Comparison of ENCODE assay signal across 9 cellular contexts in the genomic region with DNA sequence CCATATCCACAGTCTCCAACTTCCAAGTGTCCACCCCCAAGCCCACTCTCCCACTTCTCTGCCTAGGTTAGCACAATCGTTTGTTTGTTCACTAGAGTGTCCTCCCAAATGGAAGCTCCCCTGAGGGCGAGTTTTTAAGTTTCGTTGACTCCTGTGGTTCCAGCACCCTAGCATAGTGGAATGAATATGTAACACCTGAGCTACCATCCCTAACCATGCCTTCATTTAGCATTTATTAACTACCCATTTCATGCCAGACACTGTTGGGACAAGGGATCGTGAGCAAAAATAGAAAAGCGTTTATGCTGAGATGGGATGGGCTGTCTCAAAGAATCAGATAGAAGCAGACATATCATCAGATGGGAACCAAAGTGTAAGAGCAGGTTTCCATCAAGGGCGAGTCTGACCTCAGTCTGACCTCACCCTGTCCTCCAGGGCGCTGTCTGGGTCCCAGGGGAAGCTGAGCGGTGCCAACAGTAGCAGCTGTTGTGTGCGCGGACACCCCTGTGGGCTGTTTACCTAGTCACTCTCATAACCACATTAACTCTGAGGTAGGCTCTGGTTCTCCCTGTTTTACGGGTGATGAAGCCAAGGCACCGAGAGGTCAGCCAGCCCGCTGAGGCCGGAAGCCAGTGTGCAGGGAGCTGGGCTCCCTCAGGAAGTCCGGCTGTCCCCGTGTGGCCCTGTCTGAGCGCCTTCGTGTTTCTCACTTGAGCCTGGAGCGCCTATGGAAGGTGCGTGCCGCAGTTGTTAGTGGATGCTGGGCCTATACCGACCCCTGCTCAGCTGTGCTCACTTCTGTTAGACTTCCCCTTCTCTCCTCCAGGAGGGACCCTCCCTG. TPM values are rescaled to one million over a fixed set of nuclear protein-coding genes. Genes with fewer than 3 reads are reported as not detected.
DNase-seq lines count a peak whose midpoint lies in the region; ATAC-seq and TF ChIP-seq lines count a peak whose summit lies in the region.
"Had no signal": no experiment of that assay in that cellular context is flagged by ENCODE, and none has a peak within 500 bp of the region (broad histone marks: within the 10 kb centered on the region; RNA-seq: fewer than 3 reads in every experiment).

No MANE protein-coding gene starts in this region.

- no peak for ATAC-seq in GM19328 (IDR thresholded peaks at IDR 0.05; ENCODE audit: unreplicated experiment)
- ATAC-seq in GM21390 (IDR thresholded peaks at IDR 0.05; ENCODE audit: unreplicated experiment) = no peak

- no peak for TF ChIP-seq CTCF in esophagus muscularis mucosa (IDR thresholded peaks at IDR 0.05)

- intact Hi-C loops in esophagus muscularis mucosa (cut with DNase I) (no loop called here), posterior vena cava (cut with DNase I) (loop anchor here in 1 of 2 donors (10.0 kb wide), 1 partner anchor 962 kb away; no protein-coding TSS in a partner anchor)

- H3K4me1 ChIP-seq in esophagus muscularis mucosa = peaks cover 22 to 91% (median 87%) of the 10 kb centered on the region in 4 donors

- H3K4me3 ChIP-seq in esophagus muscularis mucosa = no peak overlapping the region
- H3K4me3 ChIP-seq: SJSA1 had no signal

- H3K9me3 ChIP-seq in esophagus muscularis mucosa = no peaks in the 10 kb centered on the region
- H3K9me3 ChIP-seq: SJSA1 had no signal

- in situ Hi-C loops in KBM-7 (cut with MboI; ENCODE audit: low pct_unique_long_range_greater_than_20kb, low sequenced_read_pairs) = no loop called here

- H3K27ac ChIP-seq in esophagus muscularis mucosa (replicated peaks in 1 of 4) = peak overlapping the region; percentile 49 to 76 (median 66)
- H3K27ac ChIP-seq: SJSA1 had no signal

- H3K27me3 ChIP-seq in esophagus muscularis mucosa = no peaks in the 10 kb centered on the region
- H3K27me3 ChIP-seq: SJSA1 had no signal

- DNase-seq in NCI-H510A (lab: John Stamatoyannopoulos, UW) (peak; percentile 47), esophagus muscularis mucosa (ENCODE audit: extremely low spot score) (no peak), posterior vena cava (ENCODE audit: low spot score) (peak; percentile 80), KBM-7 (no peak), amniotic stem cell (lab: John Stamatoyannopoulos, UW) (no peak)

- 61% methylated on average over 22 of the region's 22 CpGs for WGBS in esophagus muscularis mucosa

- TF ChIP-seq POLR2A in GM19193 (IDR thresholded peaks at IDR 0.05; ENCODE audit: extremely low read depth, insufficient read depth, insufficient read length) (peak; percentile 23), esophagus muscularis mucosa (IDR thresholded peaks at IDR 0.05; ENCODE audit: low read depth) (no peak)

- H3K36me3 ChIP-seq in esophagus muscularis mucosa = peaks cover 64 to 96% (median 82%) of the 10 kb centered on the region in 4 donors

- no peak for TF ChIP-seq EP300 in esophagus muscularis mucosa (IDR thresholded peaks at IDR 0.05)

RNA-seq across cellular contexts. Expression of a gene that starts 6.2 kb away (rescaled TPM):
- total RNA-seq in esophagus muscularis mucosa (100 to 1,000 TPM in 1 of 4 donors, 10 to 100 TPM in 3; 68.9 to 101 (median 78.5) TPM), posterior vena cava (10 to 100 TPM; 53.6 to 53.9 TPM)

RNA-seq across cellular contexts. Expression of a gene that starts 42.4 kb away (rescaled TPM):
- total RNA-seq in esophagus muscularis mucosa (1 to 10 TPM in 2 of 4 donors, under 1 TPM in 2; 0.33 to 1.7 (median 1.1) TPM), posterior vena cava (1 to 10 TPM in 1 of 2 donors, under 1 TPM in 1; 0.74 to 1.2 TPM)
- total RNA-seq: SJSA1 had no signal

RNA-seq across cellular contexts. Expression of a gene that starts 44.4 kb away (rescaled TPM):
- total RNA-seq in esophagus muscularis mucosa (10 to 100 TPM; 43.1 to 51.1 (median 44.4) TPM), posterior vena cava (10 to 100 TPM; 57.0 TPM)

RNA-seq across cellular contexts. Expression of a gene that starts 47.1 kb away (rescaled TPM):
- total RNA-seq in esophagus muscularis mucosa (10 to 100 TPM; 44.0 to 74.3 (median 59.0) TPM), posterior vena cava (10 to 100 TPM; 28.3 TPM)

RNA-seq across cellular contexts. Expression of a gene that starts 54.0 kb away (rescaled TPM):
- total RNA-seq in esophagus muscularis mucosa (10 to 100 TPM; 52.3 to 87.7 (median 71.3) TPM), posterior vena cava (100 to 1,000 TPM in 1 of 2 donors, 10 to 100 TPM in 1; 97.5 to 101 TPM)

Comparison
In these comparisons a context has a peak if more than half of its experiments do, and no peak if none do; other contexts are left out.
1. DNase-seq: peak in NCI-H510A (single experiment) and posterior vena cava (single experiment); none in esophagus muscularis mucosa (single experiment), KBM-7 (single experiment) and amniotic stem cell (single experiment).